29 cellular contexts compared by ENCODE assay signal in the genomic region with DNA sequence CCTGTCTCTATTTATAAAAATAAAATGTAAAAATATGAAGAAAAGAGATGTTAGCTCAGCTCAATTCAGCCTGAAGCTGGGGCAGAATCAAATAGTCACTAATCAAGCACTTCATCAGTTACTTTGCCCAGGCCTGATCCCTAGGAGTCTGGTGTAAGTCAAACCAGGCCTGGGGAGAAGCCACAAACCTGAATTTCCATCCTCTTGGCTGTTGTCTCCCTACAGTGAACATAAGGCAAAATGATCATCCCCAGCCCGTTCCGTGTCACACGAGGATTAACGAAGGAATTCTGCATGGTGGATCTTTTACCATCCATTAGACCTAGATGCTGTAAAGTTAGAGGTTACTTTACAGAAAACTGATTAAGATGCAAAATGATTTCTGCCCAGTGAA.
"Had no signal": no experiment of that assay in that cellular context is flagged by ENCODE, and none has a peak within 500 bp of the region (broad histone marks: within the 10 kb centered on the region; RNA-seq: fewer than 3 reads in every experiment).

No MANE protein-coding gene starts in this region.

- ATAC-seq: naive thymus-derived CD8-positive, alpha-beta T cell; natural killer cell treated with Interleukin-12 subunit alpha and Interleukin-12 subunit beta and Interleukin-15 and Interleukin-18, amount 100 ng/mL, for 72 hours; psoas muscle; right cardiac atrium; sciatic nerve; stimulated activated memory B cell treated with anti-CD40 and anti-IgM and Interleukin-4, amounts not matched to agents 10 μg/mL and 1 μg/mL and 100 μg/mL, for 72 hours; stimulated activated naive CD8-positive, alpha-beta T cell treated with anti-CD3 and anti-CD28 coated beads, Interleukin-15, amount 100 ng/mL, for 72 hours; stimulated activated naive CD8-positive, alpha-beta T cell treated with anti-CD3 and anti-CD28 coated beads, Interleukin-15, Interleukin-2, amounts not matched to agents 100 U/mL and 50 U/mL, for 24 hours; upper lobe of right lung had no signal

- H3K9me3 ChIP-seq: neutrophil, ovary, psoas muscle, spleen, suprapubic skin, testis, tibial artery, transverse colon, upper lobe of right lung, uterus had no signal

- H3K9ac ChIP-seq: parathyroid adenoma had no signal

- H2AFZ ChIP-seq: parathyroid adenoma had no signal

- DNase-seq: naive thymus-derived CD8-positive, alpha-beta T cell; nephron progenitor cell; nucleus accumbens; ovary; psoas muscle; spleen; stimulated activated CD4-positive, alpha-beta T cell treated with anti-CD3 and anti-CD28 coated beads, Interleukin-12 subunit alpha, Interleukin-12 subunit beta, amount 100 ng/mL, for 4 hours; stimulated activated CD4-positive, alpha-beta T cell treated with anti-CD3 and anti-CD28 coated beads, Interleukin-1b, Interleukin-23, amount 100 ng/mL, for 48 hours; stimulated activated CD4-positive, alpha-beta T cell treated with anti-CD3 and anti-CD28 coated beads, Interleukin-4, amount 100 ng/mL, for 1 hour; stimulated activated CD4-positive, alpha-beta T cell treated with anti-CD3 and anti-CD28 coated beads, Interleukin-4, amount 100 ng/mL, for 4 hours; stimulated activated CD8-positive, alpha-beta memory T cell treated with anti-CD3 and anti-CD28 coated beads, Interleukin-4, amount 100 ng/mL, for 48 hours; stimulated activated naive CD4-positive, alpha-beta T cell; stimulated activated naive CD8-positive, alpha-beta T cell treated with anti-CD3 and anti-CD28 coated beads, Interleukin-15, amount 100 ng/mL, for 72 hours; stimulated activated naive CD8-positive, alpha-beta T cell treated with anti-CD3 and anti-CD28 coated beads, Interleukin-15, Interleukin-2, amounts not matched to agents 100 U/mL and 50 U/mL, for 24 hours; substantia nigra; testis; tibial artery; transverse colon; uterus had no signal

- H3K4me1 ChIP-seq: parathyroid adenoma, psoas muscle, spleen, suprapubic skin, testis, tibial artery, upper lobe of right lung, uterus had no signal

- H3K27ac ChIP-seq: neutrophil, ovary, parathyroid adenoma, psoas muscle, skin epidermis, spleen, suprapubic skin, testis, tibial artery, transverse colon, upper lobe of right lung, uterus had no signal

- H3K4me3 ChIP-seq: ovary, psoas muscle, skin epidermis, smooth muscle cell, spleen, suprapubic skin, testis, tibial artery, transverse colon, upper lobe of right lung, uterus had no signal

- H3K79me2 ChIP-seq: parathyroid adenoma had no signal

- H3K36me3 ChIP-seq: neutrophil, ovary, spleen, suprapubic skin, tibial artery, transverse colon, upper lobe of right lung, uterus had no signal

- H3K4me2 ChIP-seq: smooth muscle cell had no signal

- H3K27me3 ChIP-seq: neutrophil, ovary, spleen, suprapubic skin, testis, transverse colon, upper lobe of right lung, uterus had no signal
